ENCODE assay signal across 14 cellular contexts in genomic region chr17:78872486-78872885, GRCh38. TPM values are rescaled to one million over a fixed set of nuclear protein-coding genes. Genes with fewer than 3 reads are reported as not detected.
"Had no signal": no experiment of that assay in that cellular context is flagged by ENCODE, and none has a peak within 500 bp of the region (broad histone marks: within the 10 kb centered on the region; RNA-seq: fewer than 3 reads in every experiment).

No MANE protein-coding gene starts in this region.

- H3K9me3 Mint-ChIP-seq: activated naive CD4-positive, alpha-beta T cell treated with anti-CD3 and anti-CD28 coated beads for 36 hours; activated T-helper 2 cell treated with anti-CD3 and anti-CD28 coated beads, Interferon-gamma antibody, Interleukin-2, Interleukin-4, amounts not matched to agents 10 μg/mL and 5 μg/mL and 100 μg/mL, durations not matched to agents 14 hours and 24 hours and 36 hours; neural crest cell; stimulated activated naive CD8-positive, alpha-beta T cell treated with anti-CD3 and anti-CD28 coated beads, Interleukin-15, amount 100 ng/mL, for 72 hours had no signal

- H3K4me3 Mint-ChIP-seq: activated naive CD4-positive, alpha-beta T cell treated with anti-CD3 and anti-CD28 coated beads for 36 hours; neural crest cell; stimulated activated naive CD8-positive, alpha-beta T cell treated with anti-CD3 and anti-CD28 coated beads, Interleukin-15, amount 100 ng/mL, for 72 hours had no signal

- DNase-seq: activated CD4-positive, alpha-beta T cell treated with anti-CD3 and anti-CD28 coated beads for 1 hour; activated CD4-positive, alpha-beta T cell treated with anti-CD3 and anti-CD28 coated beads, Interleukin-2, amount 50 U/mL, for 48 hours; activated naive CD4-positive, alpha-beta T cell treated with anti-CD3 and anti-CD28 coated beads for 36 hours; activated T-cell treated with anti-CD3 and anti-CD28 coated beads, Interleukin-2, amount 50 U/mL, for 1 hour; dermis blood vessel endothelial cell; gastrocnemius medialis; left cardiac atrium; lower lobe of right lung; stimulated activated naive CD8-positive, alpha-beta T cell treated with anti-CD3 and anti-CD28 coated beads, Interleukin-15, amount 100 ng/mL, for 72 hours; testis had no signal

- H3K27me3 Mint-ChIP-seq: stimulated activated naive CD8-positive, alpha-beta T cell treated with anti-CD3 and anti-CD28 coated beads, Interleukin-15, amount 100 ng/mL, for 72 hours had no signal

- ATAC-seq: heart left ventricle; left cardiac atrium; sciatic nerve; stimulated activated naive CD8-positive, alpha-beta T cell treated with anti-CD3 and anti-CD28 coated beads, Interleukin-15, amount 100 ng/mL, for 72 hours had no signal

- H3K27ac Mint-ChIP-seq: activated naive CD4-positive, alpha-beta T cell treated with anti-CD3 and anti-CD28 coated beads for 36 hours; activated T-helper 2 cell treated with anti-CD3 and anti-CD28 coated beads, Interferon-gamma antibody, Interleukin-2, Interleukin-4, amounts not matched to agents 10 μg/mL and 5 μg/mL and 100 μg/mL, durations not matched to agents 14 hours and 24 hours and 36 hours; stimulated activated naive CD8-positive, alpha-beta T cell treated with anti-CD3 and anti-CD28 coated beads, Interleukin-15, amount 100 ng/mL, for 72 hours had no signal

RNA-seq across cellular contexts. Expression of gene CEP295NL, which starts 30.5 kb away (rescaled TPM):
- total RNA-seq: activated naive CD4-positive, alpha-beta T cell treated with anti-CD3 and anti-CD28 coated beads for 36 hours; activated T-helper 2 cell treated with anti-CD3 and anti-CD28 coated beads, Interferon-gamma antibody, Interleukin-2, Interleukin-4, amounts not matched to agents 10 μg/mL and 5 μg/mL and 100 μg/mL, durations not matched to agents 14 hours and 24 hours and 36 hours had no signal
